In the genomic region with DNA sequence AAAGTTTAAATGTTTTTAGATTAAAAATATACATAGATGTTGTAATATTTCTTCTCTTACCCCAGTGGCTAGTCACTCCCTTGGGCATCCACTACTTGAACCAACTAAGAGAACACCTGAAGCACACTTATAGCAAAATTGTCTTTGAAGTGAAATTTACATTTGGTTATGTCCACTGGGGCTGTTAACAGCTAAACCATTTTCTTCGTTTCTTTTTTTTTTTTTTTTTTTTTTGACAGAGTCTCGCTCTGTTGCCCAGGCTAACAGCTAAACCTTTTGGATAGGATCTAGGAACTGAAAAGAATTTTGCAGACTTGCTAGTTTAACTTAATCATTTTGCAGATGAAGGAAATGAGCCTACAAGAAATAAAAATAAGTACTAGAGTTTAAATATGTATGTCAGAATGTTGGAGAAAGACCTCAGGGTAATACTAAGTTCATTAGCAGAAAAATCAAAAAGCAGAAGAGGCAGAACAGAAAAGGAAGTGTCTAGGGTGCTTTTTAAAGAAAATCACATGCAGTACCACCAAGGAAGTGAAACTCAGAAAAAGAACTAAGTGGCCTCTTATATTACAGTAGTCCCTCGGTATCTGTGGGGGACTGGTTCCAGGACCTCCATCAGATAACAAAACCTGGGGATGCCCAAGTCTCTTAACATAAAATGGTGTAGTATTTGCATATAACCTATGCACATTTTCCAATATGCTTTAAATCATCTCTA, we compare ENCODE assay signal across 9 cellular contexts. TPM values are rescaled to one million over a fixed set of nuclear protein-coding genes. Genes with fewer than 3 reads are reported as not detected.
A peak's percentile ranks its signal among the peaks of the same experiment; 100 is the strongest.
DNase-seq lines count a peak whose midpoint lies in the region; ATAC-seq and TF ChIP-seq lines count a peak whose summit lies in the region.
"Had no signal": no experiment of that assay in that cellular context is flagged by ENCODE, and none has a peak within 500 bp of the region (broad histone marks: within the 10 kb centered on the region; RNA-seq: fewer than 3 reads in every experiment).

No MANE protein-coding gene starts in this region.

- POLR2A ChIA-PET in MCF 10A (lab: Yijun Ruan, JAX) = interaction anchor here (0.8 to 2.9 kb wide), 3 partner anchors 11 to 15 kb away, joined by 3 to 20 read pairs (median 4); partner anchors contain the start of genes CEPT1 and DRAM2

- H3K36me3 Mint-ChIP-seq in MCF 10A (ENCODE audit: insufficient read depth, unreplicated experiment) = peaks cover 41% of the 10 kb centered on the region

- no peak overlapping the region for H3K4me3 Mint-ChIP-seq in MCF 10A (ENCODE audit: unreplicated experiment)
- H3K4me3 Mint-ChIP-seq: nephron had no signal

- no peak overlapping the region for H3K27ac Mint-ChIP-seq in MCF 10A (ENCODE audit: low read depth, unreplicated experiment)
- H3K27ac Mint-ChIP-seq: nephron had no signal

- intact Hi-C loops in MCF 10A (cut with micrococcal nuclease) = no loop called here

- H3K4me1 Mint-ChIP-seq in MCF 10A (ENCODE audit: insufficient read depth, unreplicated experiment) = no peaks in the 10 kb centered on the region
- H3K4me1 Mint-ChIP-seq: nephron had no signal

- BruUV-seq in MCF 10A (replicated peaks; lab: Mats Ljungman, UMichigan) = no TSS peak

- CTCF ChIA-PET in MCF 10A (lab: Yijun Ruan, JAX) = interaction anchor here (1.5 kb wide), 1 partner anchor 98 kb away, joined by 4 read pairs; no protein-coding TSS in a partner anchor

- no peaks in the 10 kb centered on the region for H3K27me3 Mint-ChIP-seq in MCF 10A (ENCODE audit: insufficient read depth, unreplicated experiment)

- no peak for TF ChIP-seq CTCF in MCF 10A (IDR thresholded peaks at IDR 0.05; ENCODE audit: unreplicated experiment)

- peak; percentile 42 to 62 for DNase-seq in AML-193 (lab: John Stamatoyannopoulos, UW)
- DNase-seq in RPMI8226 = peak; percentile 8
- no peak for DNase-seq in NCI-H345 treated with DMSO at 0.1 percent for 48 hours (lab: John Stamatoyannopoulos, UW; ENCODE audit: unreplicated experiment)
- DNase-seq in NCI-H524 treated with DMSO at 0.1 percent for 48 hours (lab: John Stamatoyannopoulos, UW) = no peak
- DNase-seq in MCF 10A (ENCODE audit: unreplicated experiment) = no peak
- no peak for DNase-seq in NCI-H1436 (lab: John Stamatoyannopoulos, UW)

- ATAC-seq in GM18909 (IDR thresholded peaks at IDR 0.05; ENCODE audit: poor library complexity, unreplicated experiment) (peak; percentile 87), HG02943 (IDR thresholded peaks at IDR 0.05; ENCODE audit: low read depth, unreplicated experiment) (peak; percentile 72)

- H3K9me3 Mint-ChIP-seq in MCF 10A (ENCODE audit: unreplicated experiment) = no peaks in the 10 kb centered on the region
- H3K9me3 Mint-ChIP-seq: nephron had no signal

RNA-seq across cellular contexts. Expression of gene DRAM2, which starts 11.8 kb away (rescaled TPM):
- 30.5 and 32.1 TPM in 2 replicates for total RNA-seq in MCF 10A (2022)

RNA-seq across cellular contexts. Expression of gene CEPT1, which starts 11.9 kb away (rescaled TPM):
- total RNA-seq in MCF 10A (2022) = 43.1 and 45.0 TPM in 2 replicates

Comparison
In these comparisons a context has a peak if more than half of its experiments do, and no peak if none do; other contexts are left out.
1. DNase-seq: peak in AML-193 (2 of 2) and RPMI8226 (single experiment); none in NCI-H345 treated with DMSO at 0.1 percent for 48 hours (single experiment), NCI-H524 treated with DMSO at 0.1 percent for 48 hours (single experiment), MCF 10A (single experiment) and NCI-H1436 (single experiment).